Comparison of ENCODE assay signal across 9 cellular contexts in the genomic region with DNA sequence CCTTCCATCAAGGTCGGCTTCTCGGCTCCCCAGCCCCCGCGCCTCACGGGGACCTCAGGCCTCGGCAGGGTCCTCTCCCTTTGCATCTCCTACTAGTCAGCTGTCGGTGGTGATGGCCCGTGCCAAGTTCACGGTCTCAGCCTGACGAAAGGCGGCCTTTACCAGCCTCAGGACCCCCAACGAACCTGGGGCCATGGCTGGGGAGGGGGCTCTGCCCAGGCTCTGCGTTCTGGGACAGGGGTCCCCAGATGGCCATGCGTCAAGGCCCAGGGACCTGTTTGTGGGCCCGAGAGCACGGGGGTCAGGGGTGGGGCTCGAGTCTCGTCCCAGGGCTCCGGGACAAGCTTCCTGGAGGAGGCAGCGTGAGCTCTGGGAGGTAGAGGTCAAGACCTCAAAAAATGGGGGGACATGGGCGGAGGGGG. TPM values are rescaled to one million over a fixed set of nuclear protein-coding genes. Genes with fewer than 3 reads are reported as not detected.
DNase-seq lines count a peak whose midpoint lies in the region; ATAC-seq and TF ChIP-seq lines count a peak whose summit lies in the region.
"Had no signal": no experiment of that assay in that cellular context is flagged by ENCODE, and none has a peak within 500 bp of the region (broad histone marks: within the 10 kb centered on the region; RNA-seq: fewer than 3 reads in every experiment).

No MANE protein-coding gene starts in this region.

- no peaks in the 10 kb centered on the region for H3K36me3 Mint-ChIP-seq in activated T-cell treated with anti-CD3 and anti-CD28 coated beads, Interleukin-2, amount 50 U/mL, for 4 hours (ENCODE audit: insufficient read depth)

- H3K9me3 ChIP-seq in HEK293 (ENCODE audit: control insufficient read depth, insufficient read depth, low read depth, low read length), result no peaks in the 10 kb centered on the region
- no peaks in the 10 kb centered on the region for H3K9me3 ChIP-seq in left ventricle myocardium inferior (replicated peaks)
- no peaks in the 10 kb centered on the region for H3K9me3 ChIP-seq in spleen

- peak overlapping the region; percentile 66 for H3K4me3 Mint-ChIP-seq in activated T-cell treated with anti-CD3 and anti-CD28 coated beads, Interleukin-2, amount 50 U/mL, for 4 hours

- POLR2A ChIA-PET in HEK293 (lab: Yijun Ruan, JAX), result interaction anchor here (1.2 to 2.3 kb wide), 3 partner anchors 21 to 29 kb away, joined by 3 to 10 read pairs (median 5); no protein-coding TSS in a partner anchor
- POLR2A ChIA-PET in HEK293T (lab: Yijun Ruan, JAX), result interaction anchor here (1.0 to 2.4 kb wide), 10 partner anchors 17 to 221 kb away, joined by 3 to 19 read pairs (median 4); no protein-coding TSS in a partner anchor

- intact Hi-C loops in left ventricle myocardium inferior (cut with micrococcal nuclease), result loop anchor here (5.0 kb wide), 1 partner anchor 210 kb away; no protein-coding TSS in a partner anchor
- intact Hi-C loops in spleen (cut with DNase I; ENCODE audit: low total_unique reads), result loop anchor here (5.0 kb wide), 1 partner anchor 210 kb away; no protein-coding TSS in a partner anchor

- ATAC-seq in activated T-cell treated with anti-CD3 and anti-CD28 coated beads, Interleukin-2, amount 50 U/mL, for 4 hours, result no peak

- no peaks in the 10 kb centered on the region for H3K27me3 Mint-ChIP-seq in activated T-cell treated with anti-CD3 and anti-CD28 coated beads, Interleukin-2, amount 50 U/mL, for 4 hours (ENCODE audit: low read depth)

- H3K36me3 ChIP-seq in HEK293 (ENCODE audit: control insufficient read depth in 2 of 2, insufficient read depth in 1 of 2, low read length in 2 of 2), result no peaks in the 10 kb centered on the region
- no peaks in the 10 kb centered on the region for H3K36me3 ChIP-seq in left ventricle myocardium inferior
- no peaks in the 10 kb centered on the region for H3K36me3 ChIP-seq in spleen

- H3K4me1 Mint-ChIP-seq in activated T-cell treated with anti-CD3 and anti-CD28 coated beads, Interleukin-2, amount 50 U/mL, for 4 hours (ENCODE audit: low read depth), result peaks cover 10% of the 10 kb centered on the region

- no peak for DNase-seq in activated T-cell treated with anti-CD3 and anti-CD28 coated beads, Interleukin-2, amount 50 U/mL, for 4 hours
- DNase-seq in left ventricle myocardium inferior (peak; percentile 20), spleen (peak; percentile 89), NCI-H1092 treated with DMSO at 0.1 percent for 48 hours (lab: John Stamatoyannopoulos, UW) (no peak), HEK293T (ENCODE audit: extremely low spot score) (no peak), LoVo (ENCODE audit: low spot score) (no peak), Kasumi-1 (lab: John Stamatoyannopoulos, UW) (no peak)

- no peaks in the 10 kb centered on the region for H3K9me3 Mint-ChIP-seq in activated T-cell treated with anti-CD3 and anti-CD28 coated beads, Interleukin-2, amount 50 U/mL, for 4 hours

- H3K27ac ChIP-seq in HEK293 (ENCODE audit: extremely low read depth, low read depth, low read length) (peak overlapping the region; percentile 82), left ventricle myocardium inferior (replicated peaks) (peak overlapping the region; percentile 96), spleen (peak overlapping the region; percentile 70 to 94 (median 92))

- H3K4me1 ChIP-seq in HEK293 (ENCODE audit: control insufficient read depth, insufficient read depth, low read length) (peaks cover 8% of the 10 kb centered on the region), left ventricle myocardium inferior (peaks cover 19% of the 10 kb centered on the region), spleen (peaks cover 3 to 23% (median 17%) of the 10 kb centered on the region in 6 donors)

- CTCF ChIA-PET in HEK293 (lab: Yijun Ruan, JAX), result interaction anchor here (0.5 to 3.1 kb wide), 27 partner anchors 8 to 494 kb away, joined by 3 to 32 read pairs (median 5); no protein-coding TSS in a partner anchor
- CTCF ChIA-PET in HEK293T (lab: Yijun Ruan, JAX), result interaction anchor here (1.0 to 1.6 kb wide), 8 partner anchors 8 to 67 kb away, joined by 3 to 10 read pairs (median 4); no protein-coding TSS in a partner anchor

- WGBS in spleen, 5 donors, result 46 to 66% (median 54%) methylated on average over 18 to 21 of the region's 21 CpGs

- TF ChIP-seq CTCF in HEK293 (tag by site-specific recombination; IDR thresholded peaks at IDR 0.05) (no peak), left ventricle myocardium inferior (IDR thresholded peaks at IDR 0.05; ENCODE audit: borderline replicate concordance) (no peak), spleen (IDR thresholded peaks at IDR 0.05 in 8 of 11, conservative IDR thresholded peaks at IDR 0.05 in 3 of 11) (no peak)

- H3K27me3 ChIP-seq in left ventricle myocardium inferior (ENCODE audit: low read depth) (no peaks in the 10 kb centered on the region), spleen (replicated peaks in 1 of 7) (no peaks in the 10 kb centered on the region)

- H3K4me3 ChIP-seq in HEK293 (ENCODE audit: low read depth, low read length) (peak overlapping the region; percentile 38), left ventricle myocardium inferior (peak overlapping the region; percentile 70), spleen (peak overlapping the region in 7 of 8 donors; percentile 17 to 64 (median 32))

- TF ChIP-seq POLR2A in spleen (IDR thresholded peaks at IDR 0.05), result no peak

TF ChIP-seq in HEK293, 187 proteins besides CTCF, POLR2A, EP300 and RAD21 (continues in another document):
- TF ChIP-seq ZNF544 (tag by site-specific recombination; IDR thresholded peaks at IDR 0.05) (no peak), GLIS2 (tag by site-specific recombination; IDR thresholded peaks at IDR 0.05) (peak; percentile 10; the same call in 1 of the 2 replicates), SCRT2 (tag by site-specific recombination; IDR thresholded peaks at IDR 0.05) (0 out of 2 replicates have a peak, but pooled peaks have one; percentile 29), ZNF140 (tag by site-specific recombination; IDR thresholded peaks at IDR 0.05) (no peak)
- TF ChIP-seq, protein P1, sequence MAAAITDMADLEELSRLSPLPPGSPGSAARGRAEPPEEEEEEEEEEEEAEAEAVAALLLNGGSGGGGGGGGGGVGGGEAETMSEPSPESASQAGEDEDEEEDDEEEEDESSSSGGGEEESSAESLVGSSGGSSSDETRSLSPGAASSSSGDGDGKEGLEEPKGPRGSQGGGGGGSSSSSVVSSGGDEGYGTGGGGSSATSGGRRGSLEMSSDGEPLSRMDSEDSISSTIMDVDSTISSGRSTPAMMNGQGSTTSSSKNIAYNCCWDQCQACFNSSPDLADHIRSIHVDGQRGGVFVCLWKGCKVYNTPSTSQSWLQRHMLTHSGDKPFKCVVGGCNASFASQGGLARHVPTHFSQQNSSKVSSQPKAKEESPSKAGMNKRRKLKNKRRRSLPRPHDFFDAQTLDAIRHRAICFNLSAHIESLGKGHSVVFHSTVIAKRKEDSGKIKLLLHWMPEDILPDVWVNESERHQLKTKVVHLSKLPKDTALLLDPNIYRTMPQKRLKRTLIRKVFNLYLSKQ (tag by site-specific recombination; IDR thresholded peaks at IDR 0.05; ENCODE audit: borderline replicate concordance), result no peak

TF ChIP-seq in HEK293T, 16 proteins besides CTCF, POLR2A, EP300 and RAD21:
- no peak for TF ChIP-seq FOXK2 (IDR thresholded peaks at IDR 0.05)
- TF ChIP-seq NFRKB (IDR thresholded peaks at IDR 0.05), result no peak
- no peak for TF ChIP-seq BHLHE40 (IDR thresholded peaks at IDR 0.05; ENCODE audit: borderline replicate concordance)
- TF ChIP-seq LEF1 (IDR thresholded peaks at IDR 0.05; ENCODE audit: borderline replicate concordance), result no peak
- no peak for TF ChIP-seq FOXM1 (IDR thresholded peaks at IDR 0.05; ENCODE audit: borderline replicate concordance)

RNA-seq across cellular contexts. Expression of gene DEGS2, which starts 32.8 kb away (rescaled TPM):
- under 1 TPM; 0.19 to 0.40 (median 0.40) TPM for total RNA-seq in activated T-cell treated with anti-CD3 and anti-CD28 coated beads, Interleukin-2, amount 50 U/mL, for 4 hours
- total RNA-seq in left ventricle myocardium inferior (not detected), spleen (1 to 10 TPM in 5 of 7 donors, under 1 TPM in 2; 0.33 to 3.2 (median 1.3) TPM)
- polyA plus RNA-seq in spleen, result 1 to 10 TPM; 1.1 to 2.8 (median 1.5) TPM
- total RNA-seq: T-helper 1 cell treated with Interleukin-12 subunit alpha and Interleukin-12 subunit beta and Interleukin-4 antibody, amounts not matched to agents 30 ng/mL and 1 ng/mL, for 36 hours had no signal

RNA-seq across cellular contexts. Expression of gene YY1, which starts 46.7 kb away (rescaled TPM):
- total RNA-seq in activated T-cell treated with anti-CD3 and anti-CD28 coated beads, Interleukin-2, amount 50 U/mL, for 4 hours, result 10 to 100 TPM; 81.3 to 90.1 (median 88.3) TPM
- total RNA-seq in left ventricle myocardium inferior, result 44.7 TPM
- 10 to 100 TPM; 53.7 to 64.1 (median 58.3) TPM for total RNA-seq in spleen
- 10 to 100 TPM; 28.4 to 34.1 (median 31.0) TPM for polyA plus RNA-seq in spleen

Comparison
In these comparisons a context has a peak if more than half of its experiments do, and no peak if none do; other contexts are left out.
1. DNase-seq: peak in left ventricle myocardium inferior (single experiment) and spleen (single experiment); none in activated T-cell treated with anti-CD3 and anti-CD28 coated beads, Interleukin-2, amount 50 U/mL, for 4 hours (single experiment), NCI-H1092 treated with DMSO at 0.1 percent for 48 hours (single experiment), HEK293T (single experiment), LoVo (single experiment) and Kasumi-1 (0 of 2).
2. Peak in every context shown above with its lines, with median percentiles within 50 percentile points of each other: H3K27ac ChIP-seq and H3K4me3 ChIP-seq.